In the genomic region with DNA sequence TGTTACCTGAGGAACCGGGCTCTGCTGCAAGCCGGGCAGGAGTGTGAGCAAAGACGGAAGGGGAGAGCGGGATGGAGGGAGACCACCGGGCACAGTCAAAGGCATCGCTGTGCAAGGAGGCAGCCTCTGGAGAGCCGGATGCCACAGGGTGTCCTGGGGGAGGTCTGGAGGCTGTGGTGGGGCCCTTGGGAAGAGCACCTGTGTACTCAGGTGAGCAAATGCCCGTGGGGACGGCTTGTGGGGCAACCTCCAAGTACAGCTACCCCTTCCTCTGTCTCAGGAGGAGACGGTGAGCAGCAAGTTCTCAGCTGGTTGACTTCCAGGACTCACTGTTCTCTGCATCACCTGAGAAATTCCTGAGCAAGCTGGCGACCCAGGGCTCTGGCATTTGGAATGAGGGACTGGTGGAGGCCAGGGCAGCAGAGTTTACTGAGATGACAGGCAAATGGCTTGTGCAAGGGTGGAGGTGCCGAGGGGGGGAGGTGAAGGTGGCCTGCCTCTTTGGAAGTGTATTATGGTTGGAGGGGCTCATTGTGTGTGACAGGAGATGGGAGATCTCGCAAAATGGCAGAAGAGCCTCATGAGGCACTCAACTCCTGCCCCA, we compare ENCODE assay signal across 29 cellular contexts.
"Had no signal": no experiment of that assay in that cellular context is flagged by ENCODE, and none has a peak within 500 bp of the region (broad histone marks: within the 10 kb centered on the region; RNA-seq: fewer than 3 reads in every experiment).

No MANE protein-coding gene starts in this region.

- H3K9ac ChIP-seq: neural progenitor cell, SK-N-SH had no signal

- H3K36me3 Mint-ChIP-seq: activated naive CD4-positive, alpha-beta T cell treated with anti-CD3 and anti-CD28 coated beads, Interleukin-2, amount 50 U/mL, for 24 hours; mesothelial cell of epicardium; naive B cell; neural progenitor cell; stimulated activated naive B cell treated with anti-CD40 and anti-IgM and Interleukin-4, amounts not matched to agents 10 μg/mL and 1 μg/mL and 100 μg/mL, for 72 hours had no signal

- ATAC-seq: activated CD4-positive, CD25-positive, alpha-beta regulatory T cell treated with anti-CD3 and anti-CD28 coated beads, Interleukin-2, amount 50 U/mL, for 24 hours; activated CD8-positive, alpha-beta T cell treated with anti-CD3 and anti-CD28 coated beads for 36 hours; activated naive CD8-positive, alpha-beta T cell treated with anti-CD3 and anti-CD28 coated beads, Interleukin-2, amount 50 U/mL, for 24 hours; stimulated activated naive B cell treated with anti-CD40 and anti-IgM and Interleukin-4, amounts not matched to agents 10 μg/mL and 1 μg/mL and 100 μg/mL, for 72 hours had no signal

- H3K9me3 ChIP-seq: esophagus squamous epithelium, right lobe of liver, SK-N-SH, stomach, tibial nerve had no signal

- FAIRE-seq: endometrium, islet of Langerhans, TTC549, urothelium cell line had no signal

- H3K4me1 Mint-ChIP-seq: activated naive CD4-positive, alpha-beta T cell treated with anti-CD3 and anti-CD28 coated beads, Interleukin-2, amount 50 U/mL, for 24 hours; activated naive CD8-positive, alpha-beta T cell treated with anti-CD3 and anti-CD28 coated beads, Interleukin-2, amount 50 U/mL, for 24 hours; naive B cell; stimulated activated naive B cell treated with anti-CD40 and anti-IgM and Interleukin-4, amounts not matched to agents 10 μg/mL and 1 μg/mL and 100 μg/mL, for 72 hours had no signal

- H3K9me3 Mint-ChIP-seq: activated naive CD4-positive, alpha-beta T cell treated with anti-CD3 and anti-CD28 coated beads, Interleukin-2, amount 50 U/mL, for 24 hours; activated naive CD8-positive, alpha-beta T cell treated with anti-CD3 and anti-CD28 coated beads, Interleukin-2, amount 50 U/mL, for 24 hours; mesothelial cell of epicardium had no signal

- H3K27ac Mint-ChIP-seq: activated CD8-positive, alpha-beta T cell treated with anti-CD3 and anti-CD28 coated beads for 36 hours; activated naive CD4-positive, alpha-beta T cell treated with anti-CD3 and anti-CD28 coated beads, Interleukin-2, amount 50 U/mL, for 24 hours; activated naive CD8-positive, alpha-beta T cell treated with anti-CD3 and anti-CD28 coated beads, Interleukin-2, amount 50 U/mL, for 24 hours; activated T-helper 1 cell treated with anti-CD3 and anti-CD28 coated beads, Interleukin-12 subunit alpha, Interleukin-12 subunit beta, Interleukin-2, Interleukin-4 antibody, amounts not matched to agents 30 ng/mL and 10 ng/mL and 1 ng/mL, durations not matched to agents 14 hours and 24 hours and 36 hours; dendritic cell treated with granulocyte-macrophage colony-stimulating factor and Interleukin-4, amounts not matched to agents 40 ng/mL and 50 ng/mL, for 4 days; naive B cell; neural progenitor cell; stimulated activated naive B cell treated with anti-CD40 and anti-IgM and Interleukin-4, amounts not matched to agents 10 μg/mL and 1 μg/mL and 100 μg/mL, for 72 hours; T-helper 1 cell treated with Interleukin-12 subunit alpha and Interleukin-12 subunit beta and Interleukin-4 antibody, amounts not matched to agents 30 μg/mL and 1 μg/mL, for 36 hours had no signal

- H3K4me1 ChIP-seq: esophagus squamous epithelium, neural progenitor cell, right lobe of liver, stomach, tibial nerve had no signal

- DNase-seq: activated CD4-positive, alpha-beta T cell treated with anti-CD3 and anti-CD28 coated beads for 48 hours; activated naive CD8-positive, alpha-beta T cell treated with anti-CD3 and anti-CD28 coated beads, Interleukin-2, amount 50 U/mL, for 24 hours; activated T-cell treated with anti-CD3 and anti-CD28 coated beads, Interleukin-2, amount 50 U/mL, for 1 hour; effector CD4-positive, alpha-beta T cell; esophagus squamous epithelium; foreskin melanocyte; naive B cell; stimulated activated CD4-positive, alpha-beta T cell treated with anti-CD3 and anti-CD28 coated beads, Interleukin-4, amount 100 ng/mL, for 24 hours; stimulated activated naive B cell treated with anti-CD40 and anti-IgM and Interleukin-4, amounts not matched to agents 10 μg/mL and 1 μg/mL and 100 μg/mL, for 72 hours; T-helper 9 cell had no signal

- H3K36me3 ChIP-seq: esophagus squamous epithelium, neural progenitor cell, right lobe of liver, stomach, tibial nerve had no signal

- H3K4me3 ChIP-seq: esophagus squamous epithelium, neural progenitor cell, right lobe of liver, skin epidermis, stomach, tibial nerve had no signal

- H3K27ac ChIP-seq: epithelial cell of prostate, esophagus squamous epithelium, neural progenitor cell, right lobe of liver, skin epidermis, stomach, tibial nerve, VCaP had no signal

- H3K4me3 Mint-ChIP-seq: activated CD8-positive, alpha-beta T cell treated with anti-CD3 and anti-CD28 coated beads for 36 hours; activated naive CD4-positive, alpha-beta T cell treated with anti-CD3 and anti-CD28 coated beads, Interleukin-2, amount 50 U/mL, for 24 hours; activated naive CD8-positive, alpha-beta T cell treated with anti-CD3 and anti-CD28 coated beads, Interleukin-2, amount 50 U/mL, for 24 hours; activated T-helper 1 cell treated with anti-CD3 and anti-CD28 coated beads, Interleukin-12 subunit alpha, Interleukin-12 subunit beta, Interleukin-2, Interleukin-4 antibody, amounts not matched to agents 30 ng/mL and 10 ng/mL and 1 ng/mL, durations not matched to agents 14 hours and 24 hours and 36 hours; dendritic cell treated with granulocyte-macrophage colony-stimulating factor and Interleukin-4, amounts not matched to agents 40 ng/mL and 50 ng/mL, for 4 days; mesothelial cell of epicardium; neural progenitor cell; stimulated activated naive B cell treated with anti-CD40 and anti-IgM and Interleukin-4, amounts not matched to agents 10 μg/mL and 1 μg/mL and 100 μg/mL, for 72 hours; T-helper 1 cell treated with Interleukin-12 subunit alpha and Interleukin-12 subunit beta and Interleukin-4 antibody, amounts not matched to agents 30 μg/mL and 1 μg/mL, for 36 hours had no signal
